31 cellular contexts compared by ENCODE assay signal in genomic region chr13:72545030-72545719, GRCh38.
"Had no signal": no experiment of that assay in that cellular context is flagged by ENCODE, and none has a peak within 500 bp of the region (broad histone marks: within the 10 kb centered on the region; RNA-seq: fewer than 3 reads in every experiment).

No MANE protein-coding gene starts in this region.

- H3K9me3 ChIP-seq: adrenal gland, body of pancreas, esophagus muscularis mucosa, gastrocnemius medialis, heart left ventricle had no signal

- H3K27me3 ChIP-seq: adrenal gland, body of pancreas, esophagus muscularis mucosa, foreskin keratinocyte, gastrocnemius medialis, heart left ventricle had no signal

- H3K4me1 ChIP-seq: adrenal gland, body of pancreas, esophagus muscularis mucosa, gastrocnemius medialis, heart left ventricle had no signal

- H3K36me3 ChIP-seq: adrenal gland, esophagus muscularis mucosa, gastrocnemius medialis, heart left ventricle had no signal

- ATAC-seq: activated CD4-positive, alpha-beta T cell treated with anti-CD3 and anti-CD28 coated beads for 36 hours; activated CD8-positive, alpha-beta memory T cell treated with anti-CD3 and anti-CD28 coated beads, Interleukin-2, amount 10 ng/mL, durations not matched to agents 7 days and 5 days; activated CD8-positive, alpha-beta T cell treated with anti-CD3 and anti-CD28 coated beads, Interleukin-2, amount 10 ng/mL, durations not matched to agents 7 days and 5 days; activated naive CD8-positive, alpha-beta T cell treated with anti-CD3 and anti-CD28 coated beads, Interleukin-2, amount 50 U/mL, for 24 hours; body of pancreas; effector memory CD8-positive, alpha-beta T cell; gastrocnemius medialis; heart left ventricle had no signal

- DNase-seq: activated CD4-positive, alpha-beta memory T cell treated with anti-CD3 and anti-CD28 coated beads for 36 hours; activated CD4-positive, alpha-beta T cell treated with anti-CD3 and anti-CD28 coated beads for 36 hours; activated CD4-positive, alpha-beta T cell treated with anti-CD3 and anti-CD28 coated beads, Interleukin-2, amount 10 ng/mL, durations not matched to agents 24 days and 14 days; activated CD4-positive, CD25-positive, alpha-beta regulatory T cell; activated CD4-positive, CD25-positive, alpha-beta regulatory T cell treated with anti-CD3 and anti-CD28 coated beads, Interleukin-2, amount 50 U/mL, for 72 hours; activated CD8-positive, alpha-beta memory T cell treated with anti-CD3 and anti-CD28 coated beads, Interleukin-2, amount 10 ng/mL, durations not matched to agents 7 days and 5 days; activated CD8-positive, alpha-beta memory T cell treated with anti-CD3 and anti-CD28 coated beads, Interleukin-2, amount 50 U/mL, for 4 hours; activated CD8-positive, alpha-beta T cell treated with anti-CD3 and anti-CD28 coated beads, Interleukin-2, amount 10 ng/mL, durations not matched to agents 7 days and 5 days; activated effector memory CD4-positive, alpha-beta T cell treated with anti-CD3 and anti-CD28 coated beads, Interleukin-2, amount 50 U/mL, for 16 hours; activated naive CD4-positive, alpha-beta T cell treated with anti-CD3 and anti-CD28 coated beads for 36 hours; activated naive CD8-positive, alpha-beta T cell treated with anti-CD3 and anti-CD28 coated beads for 36 hours; activated naive CD8-positive, alpha-beta T cell treated with anti-CD3 and anti-CD28 coated beads, Interleukin-2, amount 50 U/mL, for 24 hours; activated T-cell treated with anti-CD3 and anti-CD28 coated beads, Interleukin-2, amount 50 U/mL, for 1 hour; activated T-cell treated with anti-CD3 and anti-CD28 coated beads, Interleukin-2, amount 50 U/mL, for 48 hours; adrenal gland; amygdala; aorta; body of pancreas; caudate nucleus; cortex of kidney; dermis blood vessel endothelial cell; effector CD4-positive, alpha-beta T cell; effector memory CD8-positive, alpha-beta T cell; erythroblast; foreskin keratinocyte; gastrocnemius medialis; glutamatergic neuron; heart left ventricle; T-helper 2 cell had no signal

- H3K4me3 ChIP-seq: adrenal gland, body of pancreas, esophagus muscularis mucosa, gastrocnemius medialis, heart left ventricle had no signal

- H3K27ac ChIP-seq: adrenal gland, body of pancreas, esophagus muscularis mucosa, foreskin keratinocyte, gastrocnemius medialis, heart left ventricle had no signal

- FAIRE-seq: colon had no signal
